Comparison of ENCODE assay signal across 1 cellular context in the genomic region with DNA sequence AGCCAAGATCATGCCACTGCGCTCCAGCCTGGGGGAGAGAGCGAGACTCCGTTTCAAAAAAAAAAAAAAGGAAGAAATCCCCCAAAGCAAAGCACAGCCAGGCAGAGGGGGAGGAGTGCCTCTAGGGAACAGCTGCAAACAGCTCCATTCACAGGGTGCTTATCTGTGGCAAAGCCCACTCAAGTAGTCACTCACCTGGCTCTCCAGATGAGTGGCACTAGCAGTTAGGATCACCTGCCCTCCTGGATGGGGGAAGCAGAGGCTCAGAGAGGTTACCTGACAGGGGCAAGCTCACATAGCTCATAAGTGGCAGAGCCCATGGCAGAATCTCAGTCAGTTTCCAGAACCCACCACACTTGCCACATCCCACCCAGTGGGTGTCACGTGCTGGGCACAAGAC.
TF ChIP-seq lines count a peak whose summit lies in the region.

No MANE protein-coding gene starts in this region.

TF ChIP-seq in HepG2, 621 proteins besides CTCF, POLR2A, EP300 and RAD21 (continued from another document):
- TF ChIP-seq, protein P1, sequence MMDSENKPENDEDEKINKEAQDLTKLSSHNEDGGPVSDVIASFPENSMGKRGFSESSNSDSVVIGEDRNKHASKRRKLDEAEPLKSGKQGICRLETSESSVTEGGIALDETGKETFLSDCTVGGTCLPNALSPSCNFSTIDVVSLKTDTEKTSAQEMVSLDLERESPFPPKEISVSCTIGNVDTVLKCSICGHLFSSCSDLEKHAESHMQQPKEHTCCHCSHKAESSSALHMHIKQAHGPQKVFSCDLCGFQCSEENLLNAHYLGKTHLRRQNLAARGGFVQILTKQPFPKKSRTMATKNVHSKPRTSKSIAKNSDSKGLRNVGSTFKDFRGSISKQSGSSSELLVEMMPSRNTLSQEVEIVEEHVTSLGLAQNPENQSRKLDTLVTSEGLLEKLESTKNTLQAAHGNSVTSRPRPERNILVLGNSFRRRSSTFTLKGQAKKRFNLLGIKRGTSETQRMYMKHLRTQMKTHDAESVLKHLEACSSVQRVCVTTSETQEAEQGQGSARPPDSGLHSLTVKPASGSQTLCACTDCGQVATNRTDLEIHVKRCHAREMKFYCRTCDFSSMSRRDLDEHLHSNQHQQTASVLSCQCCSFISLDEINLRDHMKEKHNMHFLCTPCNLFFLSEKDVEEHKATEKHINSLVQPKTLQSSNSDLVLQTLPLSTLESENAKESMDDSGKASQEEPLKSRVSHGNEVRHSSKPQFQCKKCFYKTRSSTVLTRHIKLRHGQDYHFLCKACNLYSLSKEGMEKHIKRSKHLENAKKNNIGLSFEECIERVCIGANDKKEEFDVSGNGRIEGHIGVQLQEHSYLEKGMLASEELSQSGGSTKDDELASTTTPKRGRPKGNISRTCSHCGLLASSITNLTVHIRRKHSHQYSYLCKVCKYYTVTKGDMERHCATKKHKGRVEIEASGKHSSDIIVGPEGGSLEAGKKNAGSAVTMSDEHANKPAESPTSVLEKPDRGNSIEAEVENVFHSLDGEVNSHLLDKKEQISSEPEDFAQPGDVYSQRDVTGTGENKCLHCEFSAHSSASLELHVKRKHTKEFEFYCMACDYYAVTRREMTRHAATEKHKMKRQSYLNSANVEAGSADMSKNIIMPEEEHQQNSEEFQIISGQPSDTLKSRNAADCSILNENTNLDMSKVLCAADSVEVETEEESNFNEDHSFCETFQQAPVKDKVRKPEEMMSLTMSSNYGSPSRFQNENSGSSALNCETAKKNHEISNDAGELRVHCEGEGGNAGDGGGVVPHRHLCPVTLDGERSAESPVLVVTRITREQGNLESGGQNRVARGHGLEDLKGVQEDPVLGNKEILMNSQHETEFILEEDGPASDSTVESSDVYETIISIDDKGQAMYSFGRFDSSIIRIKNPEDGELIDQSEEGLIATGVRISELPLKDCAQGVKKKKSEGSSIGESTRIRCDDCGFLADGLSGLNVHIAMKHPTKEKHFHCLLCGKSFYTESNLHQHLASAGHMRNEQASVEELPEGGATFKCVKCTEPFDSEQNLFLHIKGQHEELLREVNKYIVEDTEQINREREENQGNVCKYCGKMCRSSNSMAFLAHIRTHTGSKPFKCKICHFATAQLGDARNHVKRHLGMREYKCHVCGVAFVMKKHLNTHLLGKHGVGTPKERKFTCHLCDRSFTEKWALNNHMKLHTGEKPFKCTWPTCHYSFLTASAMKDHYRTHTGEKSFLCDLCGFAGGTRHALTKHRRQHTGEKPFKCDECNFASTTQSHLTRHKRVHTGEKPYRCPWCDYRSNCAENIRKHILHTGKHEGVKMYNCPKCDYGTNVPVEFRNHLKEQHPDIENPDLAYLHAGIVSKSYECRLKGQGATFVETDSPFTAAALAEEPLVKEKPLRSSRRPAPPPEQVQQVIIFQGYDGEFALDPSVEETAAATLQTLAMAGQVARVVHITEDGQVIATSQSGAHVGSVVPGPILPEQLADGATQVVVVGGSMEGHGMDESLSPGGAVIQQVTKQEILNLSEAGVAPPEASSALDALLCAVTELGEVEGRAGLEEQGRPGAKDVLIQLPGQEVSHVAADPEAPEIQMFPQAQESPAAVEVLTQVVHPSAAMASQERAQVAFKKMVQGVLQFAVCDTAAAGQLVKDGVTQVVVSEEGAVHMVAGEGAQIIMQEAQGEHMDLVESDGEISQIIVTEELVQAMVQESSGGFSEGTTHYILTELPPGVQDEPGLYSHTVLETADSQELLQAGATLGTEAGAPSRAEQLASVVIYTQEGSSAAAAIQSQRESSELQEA (CRISPR knock-in tag; IDR thresholded peaks at IDR 0.05; ENCODE audit: not compliant biosample characterization) = no peak
- TF ChIP-seq ZSCAN22 (CRISPR knock-in tag; IDR thresholded peaks at IDR 0.05) = no peak
- no peak for TF ChIP-seq NR2F2 (IDR thresholded peaks at IDR 0.05; ENCODE audit: borderline replicate concordance, low read depth)
- no peak for TF ChIP-seq SAP130 (CRISPR knock-in tag; IDR thresholded peaks at IDR 0.05; ENCODE audit: low read depth)
- TF ChIP-seq ESRRA (CRISPR knock-in tag; IDR thresholded peaks at IDR 0.05; ENCODE audit: low read depth) = no peak
- TF ChIP-seq HNF4G (IDR thresholded peaks at IDR 0.05; ENCODE audit: borderline replicate concordance, low read depth, low read length) = no peak
- TF ChIP-seq HNF4G (CRISPR knock-in tag; IDR thresholded peaks at IDR 0.05; ENCODE audit: borderline replicate concordance, low read depth) = no peak
- no peak for TF ChIP-seq MAF1 (CRISPR knock-in tag; IDR thresholded peaks at IDR 0.05; ENCODE audit: borderline replicate concordance)
- TF ChIP-seq PRPF4 (IDR thresholded peaks at IDR 0.05; ENCODE audit: low read depth, low read length, poor library complexity, severe bottlenecking) = no peak
- no peak for TF ChIP-seq RBM22 (optimal IDR thresholded peaks at IDR 0.05; ENCODE audit: low read length)
- TF ChIP-seq FLYWCH1 (CRISPR knock-in tag; IDR thresholded peaks at IDR 0.05) = no peak
- no peak for TF ChIP-seq WIZ (CRISPR knock-in tag; IDR thresholded peaks at IDR 0.05)
- TF ChIP-seq ISL2 (CRISPR knock-in tag; IDR thresholded peaks at IDR 0.05) = no peak
- no peak for TF ChIP-seq PAWR (CRISPR knock-in tag; IDR thresholded peaks at IDR 0.05; ENCODE audit: borderline replicate concordance)
- no peak for TF ChIP-seq GZF1 (CRISPR knock-in tag; IDR thresholded peaks at IDR 0.05)
